Comparison of ENCODE assay signal across 1 cellular context in genomic region chr16:30187556-30187865, GRCh38.
TF ChIP-seq lines count a peak whose summit lies in the region.

No MANE protein-coding gene starts in this region.

TF ChIP-seq in GM12878, 131 proteins besides CTCF, POLR2A, EP300 and RAD21:
- TF ChIP-seq ELK1 (IDR thresholded peaks at IDR 0.05; ENCODE audit: low read depth, low read length) (no peak), ATF2 (IDR thresholded peaks at IDR 0.05; ENCODE audit: low read length) (no peak), TARDBP (IDR thresholded peaks at IDR 0.05; ENCODE audit: borderline replicate concordance) (no peak), ATF7 (IDR thresholded peaks at IDR 0.05; ENCODE audit: low read depth) (no peak), MLLT1 (IDR thresholded peaks at IDR 0.05) (no peak), JUNB (IDR thresholded peaks at IDR 0.05) (no peak), RB1 (IDR thresholded peaks at IDR 0.05; ENCODE audit: borderline replicate concordance) (0 out of 2 replicates have a peak, but pooled peaks have one; percentile 0), PKNOX1 (IDR thresholded peaks at IDR 0.05) (peak; percentile 70; the same call in 1 of the 2 replicates), STAT1 (conservative IDR thresholded peaks at IDR 0.05) (no peak), TAF1 (IDR thresholded peaks at IDR 0.05; ENCODE audit: borderline replicate concordance, low read depth, low read length) (no peak), SMARCA5 (IDR thresholded peaks at IDR 0.05) (no peak; the same call in 1 of the 2 replicates), EGR1 (IDR thresholded peaks at IDR 0.05; ENCODE audit: borderline replicate concordance in 1 of 2, low read depth in 2 of 2, low read length in 2 of 2) (0 out of 3 replicates have a peak, but pooled peaks of 1 of the 2 experiments have one; percentile 8), STAT3 (IDR thresholded peaks at IDR 0.05; ENCODE audit: low read depth, low read length) (no peak)
